ENCODE assay signal across 25 cellular contexts in the genomic region with DNA sequence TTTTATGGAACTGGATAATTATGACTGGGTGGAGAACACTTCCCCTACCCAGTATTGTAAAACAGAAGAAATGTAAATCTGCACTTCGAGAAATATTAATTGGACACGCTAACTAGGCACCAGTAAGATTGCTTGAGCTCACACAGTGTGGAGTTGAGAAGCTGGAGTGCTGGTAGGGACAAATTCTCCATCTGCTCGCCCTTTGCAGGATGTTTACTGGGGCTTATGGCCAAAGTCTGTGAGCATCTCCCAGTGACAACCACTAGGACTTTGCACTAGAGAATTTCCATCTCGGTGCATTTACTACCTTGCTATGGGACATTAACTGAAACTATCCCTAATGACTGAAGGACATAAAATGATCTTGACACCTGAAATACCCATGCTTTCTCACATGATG. TPM values are rescaled to one million over a fixed set of nuclear protein-coding genes. Genes with fewer than 3 reads are reported as not detected.
DNase-seq lines count a peak whose midpoint lies in the region; ATAC-seq, FAIRE-seq and TF ChIP-seq lines count a peak whose summit lies in the region.
"Had no signal": no experiment of that assay in that cellular context is flagged by ENCODE, and none has a peak within 500 bp of the region (broad histone marks: within the 10 kb centered on the region; RNA-seq: fewer than 3 reads in every experiment).

No MANE protein-coding gene starts in this region.

- CTCF ChIA-PET in endothelial cell of umbilical vein (lab: Charles Lee), result no interaction called here

- H3K9me1 ChIP-seq in endothelial cell of umbilical vein (replicated peaks; ENCODE audit: control insufficient read depth, extremely low read depth, insufficient read depth, low read length), result no peaks in the 10 kb centered on the region

- POLR2A ChIA-PET in endothelial cell of umbilical vein (lab: Charles Lee), result no interaction called here

- peaks cover 13% of the 10 kb centered on the region for H3K4me1 Mint-ChIP-seq in HFFc6 (ENCODE audit: low read depth)
- H3K4me1 Mint-ChIP-seq in activated T-helper 1 cell treated with anti-CD3 and anti-CD28 coated beads, Interleukin-12 subunit alpha, Interleukin-12 subunit beta, Interleukin-2, Interleukin-4 antibody, amounts not matched to agents 30 ng/mL and 10 ng/mL and 1 ng/mL, durations not matched to agents 14 hours and 24 hours and 36 hours (ENCODE audit: low read depth), result peaks cover 9% of the 10 kb centered on the region
- H3K4me1 Mint-ChIP-seq: CD14-positive monocyte had no signal

- H3K9ac ChIP-seq in endothelial cell of umbilical vein (replicated peaks; ENCODE audit: extremely low read depth, insufficient read depth, low read length), result no peak overlapping the region
- H3K9ac ChIP-seq: BLaER1 treated with 17β-estradiol and CSF1 and Interleukin-3, amounts not matched to agents 10 nM and 100 nM had no signal

- TF ChIP-seq CTCF in HFFc6 (IDR thresholded peaks at IDR 0.05) (no peak), endothelial cell of umbilical vein (IDR thresholded peaks at IDR 0.05; ENCODE audit: extremely low read depth in 1 of 2, insufficient read depth in 1 of 2, low read depth in 1 of 2, low read length in 2 of 2) (no peak)

- dilution Hi-C loops in endothelial cell of umbilical vein (cut with MboI; ENCODE audit: extremely low pct_ligation_motif_present, low sequenced_read_pairs), result no loop called here

- no peaks in the 10 kb centered on the region for H3K27me3 ChIP-seq in endothelial cell of umbilical vein (ENCODE audit: control insufficient read depth in 2 of 2, insufficient read depth in 2 of 2, low read length in 2 of 2)
- H3K27me3 ChIP-seq: BE2C had no signal

- DNase-seq in HFFc6 (no peak), cerebellar cortex (ENCODE audit: low spot score) (peak; percentile 65), endothelial cell of umbilical vein (ENCODE audit: low read depth, low spot score) (no peak), frontal cortex (ENCODE audit: low spot score in 2 of 2) (no peak)
- DNase-seq in activated T-helper 1 cell treated with anti-CD3 and anti-CD28 coated beads, Interleukin-12 subunit alpha, Interleukin-12 subunit beta, Interleukin-2, Interleukin-4 antibody, amounts not matched to agents 30 ng/mL and 10 ng/mL and 1 ng/mL, durations not matched to agents 14 hours and 24 hours and 36 hours (ENCODE audit: low spot score), result no peak
- DNase-seq: 8988T; ACHN; AML-193; BE2C; CD4-positive, alpha-beta T cell; CD8-positive, alpha-beta memory T cell; DMS 273 treated with DMSO at 0.1 percent for 48 hours; DMS79; GF-D8 had no signal

- H3K4me3 Mint-ChIP-seq in HFFc6, result no peak overlapping the region
- no peak overlapping the region for H3K4me3 Mint-ChIP-seq in activated T-helper 1 cell treated with anti-CD3 and anti-CD28 coated beads, Interleukin-12 subunit alpha, Interleukin-12 subunit beta, Interleukin-2, Interleukin-4 antibody, amounts not matched to agents 30 ng/mL and 10 ng/mL and 1 ng/mL, durations not matched to agents 14 hours and 24 hours and 36 hours
- H3K4me3 Mint-ChIP-seq: CD14-positive monocyte; CD4-positive, alpha-beta T cell; CD8-positive, alpha-beta memory T cell; GM23338 had no signal

- H3K36me3 Mint-ChIP-seq in HFFc6 (ENCODE audit: low read depth), result peaks cover 16% of the 10 kb centered on the region
- H3K36me3 Mint-ChIP-seq in activated T-helper 1 cell treated with anti-CD3 and anti-CD28 coated beads, Interleukin-12 subunit alpha, Interleukin-12 subunit beta, Interleukin-2, Interleukin-4 antibody, amounts not matched to agents 30 ng/mL and 10 ng/mL and 1 ng/mL, durations not matched to agents 14 hours and 24 hours and 36 hours (ENCODE audit: low read depth), result peaks cover 49% of the 10 kb centered on the region

- TF ChIP-seq POLR2A in endothelial cell of umbilical vein (IDR thresholded peaks at IDR 0.05; ENCODE audit: low read depth, low read length), result no peak

- H3K27ac ChIP-seq in endothelial cell of umbilical vein (ENCODE audit: insufficient read depth, low read depth, low read length), result no peak overlapping the region
- H3K27ac ChIP-seq: A549; BLaER1 treated with 17β-estradiol and CSF1 and Interleukin-3, amounts not matched to agents 10 nM and 100 nM had no signal

- peak overlapping the region; percentile 38 for H3K27ac Mint-ChIP-seq in HFFc6
- no peak overlapping the region for H3K27ac Mint-ChIP-seq in activated T-helper 1 cell treated with anti-CD3 and anti-CD28 coated beads, Interleukin-12 subunit alpha, Interleukin-12 subunit beta, Interleukin-2, Interleukin-4 antibody, amounts not matched to agents 30 ng/mL and 10 ng/mL and 1 ng/mL, durations not matched to agents 14 hours and 24 hours and 36 hours
- H3K27ac Mint-ChIP-seq: CD4-positive, alpha-beta T cell; GM23338 had no signal

- no peak for ATAC-seq in HG02642 (IDR thresholded peaks at IDR 0.05; ENCODE audit: poor library complexity, unreplicated experiment)
- ATAC-seq in HG02763 (IDR thresholded peaks at IDR 0.05; ENCODE audit: unreplicated experiment), result no peak
- ATAC-seq: GM23338 had no signal

- no peaks in the 10 kb centered on the region for H3K79me2 ChIP-seq in endothelial cell of umbilical vein (ENCODE audit: control insufficient read depth, insufficient read depth, low read length)

- H3K9me3 ChIP-seq in endothelial cell of umbilical vein (replicated peaks; ENCODE audit: control insufficient read depth, insufficient read depth, low read length), result no peaks in the 10 kb centered on the region
- H3K9me3 ChIP-seq: A549, BE2C, HAP-1 had no signal

- H3K27me3 Mint-ChIP-seq in HFFc6 (ENCODE audit: insufficient read depth), result no peaks in the 10 kb centered on the region; the same call in none of the 2 replicates
- H3K27me3 Mint-ChIP-seq in activated T-helper 1 cell treated with anti-CD3 and anti-CD28 coated beads, Interleukin-12 subunit alpha, Interleukin-12 subunit beta, Interleukin-2, Interleukin-4 antibody, amounts not matched to agents 30 ng/mL and 10 ng/mL and 1 ng/mL, durations not matched to agents 14 hours and 24 hours and 36 hours (ENCODE audit: insufficient read depth), result no peaks in the 10 kb centered on the region
- H3K27me3 Mint-ChIP-seq: CD4-positive, alpha-beta T cell had no signal

- intact Hi-C loops in endothelial cell of umbilical vein (cut with micrococcal nuclease), result no loop called here
- intact Hi-C loops in activated T-helper 1 cell treated with anti-CD3 and anti-CD28 coated beads, Interleukin-12 subunit alpha, Interleukin-12 subunit beta, Interleukin-2, Interleukin-4 antibody, amounts not matched to agents 30 ng/mL and 10 ng/mL and 1 ng/mL, durations not matched to agents 14 hours and 24 hours and 36 hours (cut with micrococcal nuclease), result no loop called here

- no peak overlapping the region for H3K4me3 ChIP-seq in endothelial cell of umbilical vein (replicated peaks in 1 of 3; ENCODE audit: insufficient read depth in 1 of 3, low read depth in 1 of 3, low read length in 3 of 3)
- H3K4me3 ChIP-seq: A549; BLaER1 treated with 17β-estradiol and CSF1 and Interleukin-3, amounts not matched to agents 10 nM and 100 nM; GM23338; HAP-1 had no signal

- no peaks in the 10 kb centered on the region for H4K20me1 ChIP-seq in endothelial cell of umbilical vein (replicated peaks; ENCODE audit: control insufficient read depth, extremely low read depth, insufficient read depth, low read length)

- no peak overlapping the region for H3K4me2 ChIP-seq in endothelial cell of umbilical vein (ENCODE audit: insufficient read depth, low read length)
- H3K4me2 ChIP-seq: A549; BLaER1 treated with 17β-estradiol and CSF1 and Interleukin-3, amounts not matched to agents 10 nM and 100 nM; GM23338 had no signal

- no TSS peak for BruUV-seq in endothelial cell of umbilical vein (replicated peaks; lab: Mats Ljungman, UMichigan)

- no peaks in the 10 kb centered on the region for H3K36me3 ChIP-seq in endothelial cell of umbilical vein (ENCODE audit: control insufficient read depth in 2 of 2, extremely low read depth in 1 of 2, insufficient read depth in 2 of 2, low read length in 2 of 2)
- H3K36me3 ChIP-seq: BE2C had no signal

- no peak overlapping the region for H2AFZ ChIP-seq in endothelial cell of umbilical vein (ENCODE audit: low read depth, low read length)
- H2AFZ ChIP-seq: GM23338 had no signal

- peak; percentile 15 for FAIRE-seq in endothelial cell of umbilical vein (lab: Jason Lieb, UNC)
- FAIRE-seq in frontal cortex (lab: Jason Lieb, UNC), result no peak
- FAIRE-seq: A549, D721Med, GM12891, GM18507, H54 had no signal

- H3K4me1 ChIP-seq in endothelial cell of umbilical vein (ENCODE audit: control insufficient read depth, extremely low read depth, insufficient read depth, low read length), result no peaks in the 10 kb centered on the region
- H3K4me1 ChIP-seq: A549; BE2C; BLaER1 treated with 17β-estradiol and CSF1 and Interleukin-3, amounts not matched to agents 10 nM and 100 nM had no signal

- H3K9me3 Mint-ChIP-seq in HFFc6, result no peaks in the 10 kb centered on the region
- no peaks in the 10 kb centered on the region for H3K9me3 Mint-ChIP-seq in activated T-helper 1 cell treated with anti-CD3 and anti-CD28 coated beads, Interleukin-12 subunit alpha, Interleukin-12 subunit beta, Interleukin-2, Interleukin-4 antibody, amounts not matched to agents 30 ng/mL and 10 ng/mL and 1 ng/mL, durations not matched to agents 14 hours and 24 hours and 36 hours
- H3K9me3 Mint-ChIP-seq: GM23338 had no signal

TF ChIP-seq in endothelial cell of umbilical vein, 7 proteins besides CTCF, POLR2A, EP300 and RAD21 (continues in another document):
- TF ChIP-seq MYC (IDR thresholded peaks at IDR 0.05; ENCODE audit: low read depth, low read length) (no peak), FOS (IDR thresholded peaks at IDR 0.05; ENCODE audit: borderline replicate concordance, insufficient read depth, low read length) (no peak), EZH2 (IDR thresholded peaks at IDR 0.05; ENCODE audit: borderline replicate concordance, low read depth, low read length, severe bottlenecking) (no peak)
- TF ChIP-seq, protein P1, sequence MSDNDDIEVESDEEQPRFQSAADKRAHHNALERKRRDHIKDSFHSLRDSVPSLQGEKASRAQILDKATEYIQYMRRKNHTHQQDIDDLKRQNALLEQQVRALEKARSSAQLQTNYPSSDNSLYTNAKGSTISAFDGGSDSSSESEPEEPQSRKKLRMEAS (IDR thresholded peaks at IDR 0.05; ENCODE audit: insufficient read depth, insufficient read length), result no peak

RNA-seq across cellular contexts. Expression of a gene that starts 33.7 kb away (rescaled TPM):
- total RNA-seq in HFFc6 (2021; fragmentation: NEBNext Ultra II Directional; extraction: Animal tissue kit (Norgen Biotek cat#: 25700)), result not detected
- total RNA-seq in endothelial cell of umbilical vein (not detected in 2 replicates), frontal cortex (7.3 TPM)
- polyA plus RNA-seq in endothelial cell of umbilical vein, result not detected in 2 replicates
- polyA plus RNA-seq in endothelial cell of umbilical vein (2011; cell fraction: cytosol; rRNA removed), result not detected in 2 replicates
- polyA plus RNA-seq in endothelial cell of umbilical vein (2011; cell fraction: nucleus; rRNA removed), result not detected in 2 replicates
- polyA plus RNA-seq in endothelial cell of umbilical vein (2012), result not detected in 2 replicates
- not detected in 2 replicates for polyA minus RNA-seq in endothelial cell of umbilical vein
- polyA minus RNA-seq in endothelial cell of umbilical vein (2011; cell fraction: cytosol; rRNA and poly(A)+ RNA removed), result not detected
- polyA minus RNA-seq in endothelial cell of umbilical vein (2011; cell fraction: nucleus; rRNA and poly(A)+ RNA removed), result not detected in 2 replicates
- 0.66 and 1.2 TPM in 2 replicates for total RNA-seq in activated T-helper 1 cell treated with anti-CD3 and anti-CD28 coated beads, Interleukin-12 subunit alpha, Interleukin-12 subunit beta, Interleukin-2, Interleukin-4 antibody, amounts not matched to agents 30 ng/mL and 10 ng/mL and 1 ng/mL, durations not matched to agents 14 hours and 24 hours and 36 hours
- total RNA-seq: CD4-positive, alpha-beta T cell; GM23338 had no signal
